9 cellular contexts compared by ENCODE assay signal in genomic region chr12:6089041-6089823, GRCh38. TPM values are rescaled to one million over a fixed set of nuclear protein-coding genes. Genes with fewer than 3 reads are reported as not detected.
A peak's percentile ranks its signal among the peaks of the same experiment; 100 is the strongest.
DNase-seq lines count a peak whose midpoint lies in the region; ATAC-seq, FAIRE-seq and TF ChIP-seq lines count a peak whose summit lies in the region.
"Had no signal": no experiment of that assay in that cellular context is flagged by ENCODE, and none has a peak within 500 bp of the region (broad histone marks: within the 10 kb centered on the region; RNA-seq: fewer than 3 reads in every experiment).

No MANE protein-coding gene starts in this region.

- H4K20me1 ChIP-seq in HCT116 (ENCODE audit: insufficient read depth) (no peaks in the 10 kb centered on the region), endothelial cell of umbilical vein (replicated peaks; ENCODE audit: control insufficient read depth, extremely low read depth, insufficient read depth, low read length) (no peaks in the 10 kb centered on the region)

- dilution Hi-C loops in endothelial cell of umbilical vein (cut with MboI; ENCODE audit: extremely low pct_ligation_motif_present, low sequenced_read_pairs): no loop called here

- peak; percentile 77 for DNase-seq in HCT116 (ENCODE audit: low read depth, low spot score)
- DNase-seq in NCI-H2171 (lab: John Stamatoyannopoulos, UW): peak; percentile 87
- DNase-seq in endothelial cell of umbilical vein (ENCODE audit: low read depth, low spot score): no peak
- peak; percentile 67 for DNase-seq in posterior vena cava (ENCODE audit: low spot score)
- DNase-seq in HuH-7.5 (ENCODE audit: low spot score): no peak
- no peak for DNase-seq in central memory CD4-positive, alpha-beta T cell
- DNase-seq in posterior cingulate gyrus: no peak
- DNase-seq in NCI-H1092 (lab: John Stamatoyannopoulos, UW): no peak

- peak overlapping the region; percentile 39 for H3K9ac ChIP-seq in HCT116 (ENCODE audit: low read length)
- peak overlapping the region; percentile 5 for H3K9ac ChIP-seq in endothelial cell of umbilical vein (replicated peaks; ENCODE audit: extremely low read depth, insufficient read depth, low read length)

- H3K27ac ChIP-seq in HCT116 (ENCODE audit: low read depth, low read length) (peak overlapping the region; percentile 44), endothelial cell of umbilical vein (ENCODE audit: insufficient read depth, low read depth, low read length) (peak overlapping the region; percentile 68)
- H3K27ac ChIP-seq: SJCRH30 had no signal

- H3K27me3 ChIP-seq in HCT116 (ENCODE audit: insufficient read depth, low read length) (no peaks in the 10 kb centered on the region), endothelial cell of umbilical vein (ENCODE audit: control insufficient read depth in 2 of 2, insufficient read depth in 2 of 2, low read length in 2 of 2) (no peaks in the 10 kb centered on the region)

- BruUV-seq in HCT116 (replicated peaks; lab: Mats Ljungman, UMichigan) (no TSS peak), endothelial cell of umbilical vein (replicated peaks; lab: Mats Ljungman, UMichigan) (no TSS peak)

- H3K9me2 ChIP-seq in HCT116 (ENCODE audit: insufficient read depth): no peaks in the 10 kb centered on the region

- H3K4me1 ChIP-seq in HCT116 (ENCODE audit: control insufficient read depth in 1 of 2, insufficient read depth in 2 of 2, low read length in 2 of 2): peaks cover 48 to 86% of the 10 kb centered on the region in 2 experiments
- H3K4me1 ChIP-seq in endothelial cell of umbilical vein (ENCODE audit: control insufficient read depth, extremely low read depth, insufficient read depth, low read length): peaks cover 89% of the 10 kb centered on the region

- H3K79me2 ChIP-seq in HCT116 (ENCODE audit: insufficient read depth, low read length): no peaks in the 10 kb centered on the region
- H3K79me2 ChIP-seq in endothelial cell of umbilical vein (ENCODE audit: control insufficient read depth, insufficient read depth, low read length): peaks cover 7% of the 10 kb centered on the region

- H3K9me3 ChIP-seq in HCT116 (ENCODE audit: control insufficient read depth in 1 of 2, insufficient read depth in 1 of 2, low read depth in 1 of 2, low read length in 2 of 2): no peaks in the 10 kb centered on the region
- no peaks in the 10 kb centered on the region for H3K9me3 ChIP-seq in endothelial cell of umbilical vein (replicated peaks; ENCODE audit: control insufficient read depth, insufficient read depth, low read length)
- H3K9me3 ChIP-seq: SJCRH30 had no signal

- 0 out of 4 replicates have a peak overlapping the region, but pooled peaks of 1 of the 2 experiments have one; percentile 9 for H3K4me3 ChIP-seq in HCT116 (replicated peaks in 1 of 2; ENCODE audit: low read depth in 1 of 2, low read length in 2 of 2)
- no peak overlapping the region for H3K4me3 ChIP-seq in endothelial cell of umbilical vein (replicated peaks in 1 of 3; ENCODE audit: insufficient read depth in 1 of 3, low read depth in 1 of 3, low read length in 3 of 3)
- H3K4me3 ChIP-seq: SJCRH30 had no signal

- FAIRE-seq in endothelial cell of umbilical vein (lab: Jason Lieb, UNC): peak; percentile 75

- RAD21 ChIA-PET in HCT116 (lab: Charles Lee; ENCODE audit: low non-redundant PET in 1 of 2, low total read pairs in 2 of 2, uncharacterized antibody in 2 of 2, unreplicated experiment in 2 of 2): no interaction called here

- CTCF ChIA-PET in HCT116 (lab: Charles Lee): interaction anchor here (0.9 to 1.1 kb wide), 2 partner anchors 106 to 376 kb away, joined by 3 read pairs; no protein-coding TSS in a partner anchor
- CTCF ChIA-PET in endothelial cell of umbilical vein (lab: Charles Lee): interaction anchor here (1.0 to 1.8 kb wide), 2 partner anchors 22 to 73 kb away, joined by 4 to 5 read pairs; no protein-coding TSS in a partner anchor

- H3K4me2 ChIP-seq in HCT116 (ENCODE audit: low read length) (peak overlapping the region; percentile 64), endothelial cell of umbilical vein (ENCODE audit: insufficient read depth, low read length) (no peak overlapping the region)

- POLR2A ChIA-PET in HCT116 (lab: Charles Lee): interaction anchor here (0.7 to 1.5 kb wide), 3 partner anchors 19 to 78 kb away, joined by 3 to 4 read pairs (median 3); no protein-coding TSS in a partner anchor
- POLR2A ChIA-PET in endothelial cell of umbilical vein (lab: Charles Lee): no interaction called here

- TF ChIP-seq CTCF in HCT116 (IDR thresholded peaks at IDR 0.05 in 2 of 3, conservative IDR thresholded peaks at IDR 0.05 in 1 of 3; ENCODE audit: borderline replicate concordance in 1 of 3, insufficient read depth in 1 of 3, low read depth in 2 of 3, low read length in 2 of 3) (no peak), endothelial cell of umbilical vein (IDR thresholded peaks at IDR 0.05; ENCODE audit: extremely low read depth in 1 of 2, insufficient read depth in 1 of 2, low read depth in 1 of 2, low read length in 2 of 2) (no peak)

- no peak for TF ChIP-seq RAD21 in HCT116 (IDR thresholded peaks at IDR 0.05; ENCODE audit: low read depth)

- H3K9me1 ChIP-seq in endothelial cell of umbilical vein (replicated peaks; ENCODE audit: control insufficient read depth, extremely low read depth, insufficient read depth, low read length): no peaks in the 10 kb centered on the region

- H3K36me3 ChIP-seq in HCT116 (ENCODE audit: control insufficient read depth in 1 of 2, insufficient read depth in 2 of 2, low read length in 2 of 2): no peaks in the 10 kb centered on the region
- peaks cover 40 to 55% of the 10 kb centered on the region in 2 experiments for H3K36me3 ChIP-seq in endothelial cell of umbilical vein (ENCODE audit: control insufficient read depth in 2 of 2, extremely low read depth in 1 of 2, insufficient read depth in 2 of 2, low read length in 2 of 2)
- H3K36me3 ChIP-seq: SJCRH30 had no signal

- ATAC-seq in HCT116: peak; percentile 51

- no peak for TF ChIP-seq POLR2A in HCT116 (IDR thresholded peaks at IDR 0.05; ENCODE audit: borderline replicate concordance, extremely low read depth, insufficient read depth, insufficient read length)
- TF ChIP-seq POLR2A in endothelial cell of umbilical vein (IDR thresholded peaks at IDR 0.05; ENCODE audit: low read depth, low read length): peak; percentile 17

- intact Hi-C loops in HCT116 (cut with micrococcal nuclease): no loop called here
- intact Hi-C loops in endothelial cell of umbilical vein (cut with micrococcal nuclease): no loop called here
- intact Hi-C loops in posterior vena cava (cut with DNase I): no loop called here
- intact Hi-C loops in posterior cingulate gyrus (cut with DNase I): no loop called here

- H2AFZ ChIP-seq in HCT116 (ENCODE audit: low read depth, low read length, poor library complexity, severe bottlenecking) (peak overlapping the region; percentile 86), endothelial cell of umbilical vein (ENCODE audit: low read depth, low read length) (no peak overlapping the region)

TF ChIP-seq in HCT116, 20 proteins besides CTCF, POLR2A, EP300 and RAD21:
- TF ChIP-seq JUND (IDR thresholded peaks at IDR 0.05): no peak
- no peak for TF ChIP-seq EZH2 (IDR thresholded peaks at IDR 0.05)
- peak; percentile 20 for TF ChIP-seq TCF7L2 (IDR thresholded peaks at IDR 0.05; ENCODE audit: borderline replicate concordance, extremely low read depth, insufficient read depth, insufficient read length)
- peak; percentile 23; the same call in 1 of the 2 replicates for TF ChIP-seq POLR2AphosphoS5 (IDR thresholded peaks at IDR 0.05; ENCODE audit: low read depth, low read length)
- TF ChIP-seq FOSL1 (IDR thresholded peaks at IDR 0.05; ENCODE audit: low read depth): peak; percentile 11; the same call in 1 of the 2 replicates
- TF ChIP-seq MAX (IDR thresholded peaks at IDR 0.05): peak; percentile 90
- TF ChIP-seq ZNF274 (IDR thresholded peaks at IDR 0.05; ENCODE audit: low read depth, low read length): no peak
- TF ChIP-seq SP1 (IDR thresholded peaks at IDR 0.05; ENCODE audit: low read depth): peak; percentile 38; the same call in 1 of the 2 replicates
- TF ChIP-seq SIN3A (IDR thresholded peaks at IDR 0.05; ENCODE audit: low read depth): no peak

TF ChIP-seq in endothelial cell of umbilical vein, 7 proteins besides CTCF, POLR2A, EP300 and RAD21:
- TF ChIP-seq EZH2 (IDR thresholded peaks at IDR 0.05; ENCODE audit: borderline replicate concordance, low read depth, low read length, severe bottlenecking) (no peak), FOS (IDR thresholded peaks at IDR 0.05; ENCODE audit: borderline replicate concordance, insufficient read depth, low read length) (peak; percentile 10)

RNA-seq across cellular contexts. Expression of gene VWF, which starts 35.2 kb away (rescaled TPM):
- total RNA-seq in HCT116 (2021; ENCODE audit: unreplicated experiment): 0.57 TPM
- 0.49 and 0.83 TPM in 2 replicates for polyA plus RNA-seq in HCT116 (2012)
- 1,882 and 2,328 TPM in 2 replicates for total RNA-seq in endothelial cell of umbilical vein
- 1,041 and 1,132 TPM in 2 replicates for polyA plus RNA-seq in endothelial cell of umbilical vein
- 1,164 and 1,406 TPM in 2 replicates for polyA plus RNA-seq in endothelial cell of umbilical vein (2011; cell fraction: cytosol; rRNA removed)
- 1,241 and 1,484 TPM in 2 replicates for polyA plus RNA-seq in endothelial cell of umbilical vein (2011; cell fraction: nucleus; rRNA removed)
- 546 and 824 TPM in 2 replicates for polyA plus RNA-seq in endothelial cell of umbilical vein (2012)
- polyA minus RNA-seq in endothelial cell of umbilical vein: 2,231 and 2,679 TPM in 2 replicates
- not detected for polyA minus RNA-seq in endothelial cell of umbilical vein (2011; cell fraction: cytosol; rRNA and poly(A)+ RNA removed)
- 1,538 and 1,756 TPM in 2 replicates for polyA minus RNA-seq in endothelial cell of umbilical vein (2011; cell fraction: nucleus; rRNA and poly(A)+ RNA removed)
- 100 to 1,000 TPM; 366 to 375 TPM for total RNA-seq in posterior vena cava

Comparison
In these comparisons a context has a peak if more than half of its experiments do, and no peak if none do; other contexts are left out.
1. DNase-seq: peak in HCT116 (single experiment), NCI-H2171 (single experiment) and posterior vena cava (single experiment); none in endothelial cell of umbilical vein (single experiment), HuH-7.5 (single experiment), central memory CD4-positive, alpha-beta T cell (single experiment), posterior cingulate gyrus (0 of 10) and NCI-H1092 (single experiment).
2. RNA of gene VWF, which starts 35.2 kb away (total RNA-seq): 1,882 to 2,328 TPM in endothelial cell of umbilical vein and 366 to 375 TPM in posterior vena cava; 0.57 TPM in HCT116 (single experiment); every median in the first group is over 100 times any median in the second.